ENCODE assay signal across 1 cellular context in genomic region chr6:137869781-137870180, GRCh38.
TF ChIP-seq lines count a peak whose summit lies in the region.

No MANE protein-coding gene starts in this region.

TF ChIP-seq in WTC11, 78 proteins besides CTCF, POLR2A, EP300 and RAD21 (continued from another document):
- TF ChIP-seq ZNF532 (CRISPR knock-in tag; IDR thresholded peaks at IDR 0.05; ENCODE audit: borderline replicate concordance) = no peak
